ENCODE assay signal across 8 cellular contexts in the genomic region with DNA sequence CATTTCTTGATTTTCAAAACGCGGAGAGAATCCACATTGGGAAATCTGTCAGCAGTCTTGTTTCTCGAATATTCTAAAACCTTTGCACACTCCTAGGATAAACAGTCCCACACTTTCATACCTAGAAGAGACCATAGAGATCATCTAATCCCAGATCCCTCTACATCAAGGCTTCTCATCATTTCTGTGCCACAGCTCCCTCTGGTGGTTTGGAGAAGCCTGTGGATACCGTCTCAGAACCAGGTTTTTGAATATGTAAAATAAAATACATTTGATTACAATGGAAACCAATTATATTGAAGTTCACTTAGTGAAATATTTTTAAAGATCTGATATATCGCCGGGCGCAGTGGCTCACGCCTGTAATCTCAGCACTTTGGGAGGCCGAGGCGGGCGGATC.
DNase-seq lines count a peak whose midpoint lies in the region; ATAC-seq and TF ChIP-seq lines count a peak whose summit lies in the region.

No MANE protein-coding gene starts in this region.

- peak; percentile 12 for TF ChIP-seq CTCF in coronary artery (IDR thresholded peaks at IDR 0.05)
- peak; percentile 41 for TF ChIP-seq CTCF in psoas muscle (IDR thresholded peaks at IDR 0.05)

- intact Hi-C loops in psoas muscle (cut with DNase I), result loop anchor here (10.0 kb wide), 2 partner anchors 449 to 459 kb away; no protein-coding TSS in a partner anchor

- H3K9me3 ChIP-seq in psoas muscle, result no peaks in the 10 kb centered on the region

- WGBS in psoas muscle, 3 donors, result 92 to 96% (median 94%) methylated on average over 11 of the region's 11 CpGs

- DNase-seq in SIG-M5 treated with dmso at 0.1 percent for 504 hours (lab: John Stamatoyannopoulos, UW; ENCODE audit: unreplicated experiment) (peak; percentile 7), SIG-M5 (lab: John Stamatoyannopoulos, UW) (no peak), NCI-H460 (ENCODE audit: extremely low read depth, low read depth) (peak; percentile 15), coronary artery (ENCODE audit: low spot score) (no peak), psoas muscle (no peak), NCI-H2107 (lab: John Stamatoyannopoulos, UW) (no peak), NCI-H524 treated with DMSO at 0.1 percent for 48 hours (lab: John Stamatoyannopoulos, UW) (no peak)
- DNase-seq in activated CD8-positive, alpha-beta memory T cell treated with anti-CD3 and anti-CD28 coated beads, Interleukin-2, amount 50 U/mL, for 48 hours, result no peak

- no peaks in the 10 kb centered on the region for H3K4me1 ChIP-seq in psoas muscle

- H3K27ac ChIP-seq in coronary artery (no peak overlapping the region), psoas muscle (no peak overlapping the region)

- ATAC-seq in psoas muscle, result no peak

- H3K4me3 ChIP-seq in coronary artery (no peak overlapping the region), psoas muscle (no peak overlapping the region)

- no peaks in the 10 kb centered on the region for H3K36me3 ChIP-seq in psoas muscle (ENCODE audit: insufficient read depth in 1 of 2, low read depth in 1 of 2)

- H3K27me3 ChIP-seq in psoas muscle (ENCODE audit: insufficient read depth in 3 of 3, low read length in 2 of 3), result no peaks in the 10 kb centered on the region

Comparison
In these comparisons a context has a peak if more than half of its experiments do, and no peak if none do; other contexts are left out.
1. DNase-seq: peak in SIG-M5 treated with dmso at 0.1 percent for 504 hours (single experiment) and NCI-H460 (single experiment); none in SIG-M5 (single experiment), coronary artery (single experiment), psoas muscle (0 of 2), NCI-H2107 (single experiment), NCI-H524 treated with DMSO at 0.1 percent for 48 hours (single experiment) and activated CD8-positive, alpha-beta memory T cell treated with anti-CD3 and anti-CD28 coated beads, Interleukin-2, amount 50 U/mL, for 48 hours (single experiment).